Comparison of ENCODE assay signal across 25 cellular contexts in genomic region chr16:24683250-24683649, GRCh38.
"Had no signal": no experiment of that assay in that cellular context is flagged by ENCODE, and none has a peak within 500 bp of the region (broad histone marks: within the 10 kb centered on the region; RNA-seq: fewer than 3 reads in every experiment).

No MANE protein-coding gene starts in this region.

- H3K27me3 Mint-ChIP-seq: progenitor cell of endocrine pancreas; stimulated activated naive CD8-positive, alpha-beta T cell treated with anti-CD3 and anti-CD28 coated beads, Interleukin-15, amount 100 ng/mL, for 72 hours had no signal

- H3K27ac ChIP-seq: esophagus squamous epithelium, heart right ventricle, lower lobe of right lung, neutrophil, pancreas, suprapubic skin, transverse colon, vagina had no signal

- H3K27ac Mint-ChIP-seq: natural killer cell; progenitor cell of endocrine pancreas; stimulated activated naive CD8-positive, alpha-beta T cell treated with anti-CD3 and anti-CD28 coated beads, Interleukin-15, amount 100 ng/mL, for 72 hours had no signal

- H3K4me3 Mint-ChIP-seq: natural killer cell; stimulated activated naive CD8-positive, alpha-beta T cell treated with anti-CD3 and anti-CD28 coated beads, Interleukin-15, amount 100 ng/mL, for 72 hours had no signal

- ATAC-seq: heart right ventricle; left colon; left ventricle myocardium superior; lower lobe of right lung; natural killer cell; pancreas; sciatic nerve; stimulated activated naive CD8-positive, alpha-beta T cell treated with anti-CD3 and anti-CD28 coated beads, Interleukin-15, amount 100 ng/mL, for 72 hours had no signal

- H3K4me1 Mint-ChIP-seq: natural killer cell had no signal

- H3K4me2 ChIP-seq: smooth muscle cell had no signal

- DNase-seq: cortex of kidney; esophagus squamous epithelium; foreskin melanocyte; glutamatergic neuron; heart right ventricle; hippocampal formation; left colon; left ventricle myocardium superior; lower lobe of right lung; natural killer cell; pancreas; stimulated activated CD4-positive, alpha-beta T cell treated with anti-CD3 and anti-CD28 coated beads, Interleukin-12 subunit alpha, Interleukin-12 subunit beta, amount 100 ng/mL, for 4 hours; stimulated activated CD4-positive, alpha-beta T cell treated with anti-CD3 and anti-CD28 coated beads, Interleukin-1b, Interleukin-23, amount 100 ng/mL, for 48 hours; stimulated activated CD4-positive, alpha-beta T cell treated with anti-CD3 and anti-CD28 coated beads, Interleukin-4, amount 100 ng/mL, for 1 hour; stimulated activated CD8-positive, alpha-beta memory T cell treated with anti-CD3 and anti-CD28 coated beads, Interleukin-4, amount 100 ng/mL, for 48 hours; stimulated activated naive CD4-positive, alpha-beta T cell; stimulated activated naive CD8-positive, alpha-beta T cell treated with anti-CD3 and anti-CD28 coated beads, Interleukin-15, amount 100 ng/mL, for 72 hours; transverse colon had no signal

- H3K27me3 ChIP-seq: esophagus squamous epithelium, pancreas, suprapubic skin, transverse colon, vagina had no signal

- H3K4me3 ChIP-seq: esophagus squamous epithelium, heart right ventricle, lower lobe of right lung, pancreas, smooth muscle cell, suprapubic skin, transverse colon, vagina had no signal

- H3K36me3 ChIP-seq: esophagus squamous epithelium, heart right ventricle, lower lobe of right lung, neutrophil, pancreas, suprapubic skin, transverse colon, vagina had no signal

- H3K4me1 ChIP-seq: lower lobe of right lung had no signal

- H3K9me3 Mint-ChIP-seq: natural killer cell; stimulated activated naive CD8-positive, alpha-beta T cell treated with anti-CD3 and anti-CD28 coated beads, Interleukin-15, amount 100 ng/mL, for 72 hours had no signal

- H3K9me3 ChIP-seq: esophagus squamous epithelium, heart right ventricle, lower lobe of right lung, neutrophil, pancreas, suprapubic skin, transverse colon, vagina had no signal

- FAIRE-seq: islet of Langerhans, pancreas had no signal

- H3K36me3 Mint-ChIP-seq: natural killer cell had no signal
